9 cellular contexts compared by ENCODE assay signal in the genomic region with DNA sequence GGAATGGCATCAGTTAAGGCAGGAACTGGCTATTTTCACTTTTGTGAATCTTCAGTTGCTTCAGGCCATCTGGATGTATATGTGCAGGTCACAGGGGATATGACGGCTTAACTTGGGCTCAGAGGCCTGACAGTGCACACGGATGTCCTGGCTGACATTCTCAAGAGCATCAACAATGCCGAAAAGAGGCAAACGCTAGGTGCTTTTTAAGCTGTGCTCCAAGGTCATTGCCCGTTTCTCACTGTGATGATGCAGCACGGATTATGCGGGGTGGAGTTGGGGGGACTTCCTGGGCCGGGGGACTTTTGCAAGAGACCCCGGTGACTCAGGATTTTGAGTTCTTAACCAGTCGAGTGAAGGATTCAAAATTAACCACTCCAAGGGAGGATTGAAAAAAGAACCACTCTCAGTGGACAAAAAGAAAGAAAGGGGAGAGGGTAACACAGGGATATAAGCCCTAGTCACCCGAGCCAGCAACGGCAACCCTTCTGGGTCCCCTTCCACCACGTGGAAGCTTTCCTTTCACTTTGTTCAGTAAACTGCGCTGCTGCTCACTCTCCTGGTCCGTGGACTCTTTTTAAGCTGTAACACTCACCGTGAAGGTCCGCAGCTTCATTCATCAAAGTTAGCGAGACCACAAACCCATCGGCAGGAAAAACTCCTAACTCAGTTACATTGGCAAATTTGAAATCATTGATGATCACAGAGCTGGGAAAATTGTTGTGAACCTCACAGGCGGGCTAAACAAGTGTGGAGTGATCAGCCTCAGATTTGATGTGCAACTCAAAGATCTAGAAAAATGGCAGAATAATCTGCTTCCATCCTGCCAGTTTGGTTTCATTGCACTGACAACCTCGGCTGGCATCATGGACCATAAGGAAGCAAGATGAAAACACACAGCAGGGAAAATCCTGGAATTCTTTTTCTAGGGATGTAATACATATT.
DNase-seq lines count a peak whose midpoint lies in the region; ATAC-seq, FAIRE-seq and TF ChIP-seq lines count a peak whose summit lies in the region.
"Had no signal": no experiment of that assay in that cellular context is flagged by ENCODE, and none has a peak within 500 bp of the region (broad histone marks: within the 10 kb centered on the region; RNA-seq: fewer than 3 reads in every experiment).

No MANE protein-coding gene starts in this region.

- H3K27me3 Mint-ChIP-seq in brain (peaks cover 8% of the 10 kb centered on the region), neural crest cell (ENCODE audit: low read depth) (no peaks in the 10 kb centered on the region)

- H3K36me3 Mint-ChIP-seq in brain: peaks cover 11% of the 10 kb centered on the region
- peaks cover 3% of the 10 kb centered on the region for H3K36me3 Mint-ChIP-seq in neural crest cell (ENCODE audit: low read depth)

- TF ChIP-seq CTCF in brain (conservative IDR thresholded peaks at IDR 0.05) (no peak), neural crest cell (conservative IDR thresholded peaks at IDR 0.05) (no peak)

- DNase-seq in EL (peak; percentile 20), NCI-H1105 (lab: John Stamatoyannopoulos, UW) (peak; percentile 16), neural crest cell (ENCODE audit: low read depth, low spot score) (no peak), GM19239 (ENCODE audit: insufficient read length, low spot score) (no peak)
- no peak for DNase-seq in stimulated activated naive CD4-positive, alpha-beta T cell (lab: John Stamatoyannopoulos, UW)
- DNase-seq: left cardiac atrium had no signal

- peak overlapping the region in 3 of 5 experiments; percentile 54 to 88 (median 55) for H3K27ac Mint-ChIP-seq in brain
- H3K27ac Mint-ChIP-seq in neural crest cell (ENCODE audit: unreplicated experiment): peak overlapping the region; percentile 57

- FAIRE-seq in GM19239 (lab: Jason Lieb, UNC): no peak

- ATAC-seq in HG03196 (IDR thresholded peaks at IDR 0.05; ENCODE audit: unreplicated experiment) (no peak), GM21515 (IDR thresholded peaks at IDR 0.05; ENCODE audit: unreplicated experiment) (no peak)

- H3K4me3 Mint-ChIP-seq in brain (peak overlapping the region; percentile 5 to 84 (median 47)), neural crest cell (no peak overlapping the region)

- H3K9me3 Mint-ChIP-seq in brain (peaks cover 0 to 3% (median 0%) of the 10 kb centered on the region in 5 experiments), neural crest cell (no peaks in the 10 kb centered on the region)

- peaks cover 96% of the 10 kb centered on the region for H3K4me1 Mint-ChIP-seq in brain
- H3K4me1 Mint-ChIP-seq in neural crest cell: peaks cover 52% of the 10 kb centered on the region

Comparison
In these comparisons a context has a peak if more than half of its experiments do, and no peak if none do; other contexts are left out.
1. DNase-seq: peak in EL (single experiment) and NCI-H1105 (single experiment); none in neural crest cell (single experiment), stimulated activated naive CD4-positive, alpha-beta T cell (0 of 6) and GM19239 (single experiment).